1 cellular context compared by ENCODE assay signal in the genomic region with DNA sequence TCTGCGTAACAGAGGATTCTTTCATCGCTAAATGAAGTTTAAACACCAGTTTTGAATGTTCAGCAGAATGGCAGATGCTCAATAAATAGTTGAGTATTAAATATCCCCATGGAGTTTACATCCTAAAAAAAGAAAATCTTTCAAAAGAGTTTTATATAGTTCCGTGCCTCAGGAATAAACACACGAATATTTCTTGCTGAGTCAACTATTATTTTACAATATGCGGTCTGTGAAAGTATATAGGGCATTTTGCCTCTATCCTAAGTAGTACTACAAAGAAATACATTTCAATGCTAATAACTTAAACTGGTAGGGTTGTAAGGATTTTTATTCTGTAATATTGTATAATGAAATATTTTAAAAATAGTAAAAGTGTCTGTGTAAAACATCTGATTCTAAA.
A peak's percentile ranks its signal among the peaks of the same experiment; 100 is the strongest.
TF ChIP-seq lines count a peak whose summit lies in the region.

No MANE protein-coding gene starts in this region.

TF ChIP-seq in K562, 482 proteins besides CTCF, POLR2A, EP300 and RAD21 (continued from another document and continues in another):
- TF ChIP-seq, protein P1, sequence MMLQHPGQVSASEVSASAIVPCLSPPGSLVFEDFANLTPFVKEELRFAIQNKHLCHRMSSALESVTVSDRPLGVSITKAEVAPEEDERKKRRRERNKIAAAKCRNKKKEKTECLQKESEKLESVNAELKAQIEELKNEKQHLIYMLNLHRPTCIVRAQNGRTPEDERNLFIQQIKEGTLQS (IDR thresholded peaks at IDR 0.05): no peak
- TF ChIP-seq, protein P1 (CRISPR knock-in tag; conservative IDR thresholded peaks at IDR 0.05): no peak
- TF ChIP-seq KAT7 (CRISPR knock-in tag; IDR thresholded peaks at IDR 0.05; ENCODE audit: borderline replicate concordance) (no peak), ZNF444 (CRISPR knock-in tag; IDR thresholded peaks at IDR 0.05) (no peak), RBM14 (IDR thresholded peaks at IDR 0.05; ENCODE audit: borderline replicate concordance, insufficient read depth, low read depth, low read length) (no peak), CHD4 (IDR thresholded peaks at IDR 0.05; ENCODE audit: insufficient read depth, insufficient replicate concordance, low read depth, low read length, poor library complexity, severe bottlenecking) (no peak), POLR2G (IDR thresholded peaks at IDR 0.05; ENCODE audit: low read depth, low read length) (0 out of 2 replicates have a peak, but pooled peaks have one; percentile 20), DMBX1 (CRISPR knock-in tag; IDR thresholded peaks at IDR 0.05; ENCODE audit: borderline replicate concordance) (no peak), IRF1 (CRISPR knock-in tag; IDR thresholded peaks at IDR 0.05; ENCODE audit: borderline replicate concordance) (no peak), ZSCAN29 (IDR thresholded peaks at IDR 0.05) (no peak), PBX2 (CRISPR knock-in tag; IDR thresholded peaks at IDR 0.05; ENCODE audit: low read depth) (no peak), PBX2 (tag; conservative IDR thresholded peaks at IDR 0.05; ENCODE audit: low read depth) (no peak), ZSCAN32 (CRISPR knock-in tag; IDR thresholded peaks at IDR 0.05) (no peak), MYC (IDR thresholded peaks at IDR 0.05; ENCODE audit: low read depth, low read length) (no peak), MYC (CRISPR knock-in tag; IDR thresholded peaks at IDR 0.05; ENCODE audit: borderline replicate concordance, low read depth) (no peak), ZNF785 (CRISPR knock-in tag; IDR thresholded peaks at IDR 0.05) (no peak), MLLT1 (IDR thresholded peaks at IDR 0.05) (no peak), ZNF445 (CRISPR knock-in tag; IDR thresholded peaks at IDR 0.05; ENCODE audit: low read depth) (no peak), ZNF780A (CRISPR knock-in tag; IDR thresholded peaks at IDR 0.05) (no peak), EZH2 (IDR thresholded peaks at IDR 0.05; ENCODE audit: borderline replicate concordance, low read depth, low read length) (no peak), HEY1 (CRISPR knock-in tag; IDR thresholded peaks at IDR 0.05; ENCODE audit: borderline replicate concordance) (no peak), EWSR1 (IDR thresholded peaks at IDR 0.05; ENCODE audit: borderline replicate concordance, low read depth, partially characterized antibody) (no peak), ZNF174 (CRISPR knock-in tag; IDR thresholded peaks at IDR 0.05) (no peak), MAFK (IDR thresholded peaks at IDR 0.05; ENCODE audit: low read length) (peak; percentile 92), PATZ1 (CRISPR knock-in tag; IDR thresholded peaks at IDR 0.05; ENCODE audit: borderline replicate concordance) (no peak), HDAC1 (IDR thresholded peaks at IDR 0.05) (no peak), DPF2 (IDR thresholded peaks at IDR 0.05) (no peak), TCF7L2 (IDR thresholded peaks at IDR 0.05; ENCODE audit: low read depth, low read length) (no peak), CHD2 (IDR thresholded peaks at IDR 0.05; ENCODE audit: low read depth, low read length) (no peak), RNF219 (CRISPR knock-in tag; IDR thresholded peaks at IDR 0.05) (no peak), ZBED1 (IDR thresholded peaks at IDR 0.05) (no peak)
- TF ChIP-seq, protein P2, sequence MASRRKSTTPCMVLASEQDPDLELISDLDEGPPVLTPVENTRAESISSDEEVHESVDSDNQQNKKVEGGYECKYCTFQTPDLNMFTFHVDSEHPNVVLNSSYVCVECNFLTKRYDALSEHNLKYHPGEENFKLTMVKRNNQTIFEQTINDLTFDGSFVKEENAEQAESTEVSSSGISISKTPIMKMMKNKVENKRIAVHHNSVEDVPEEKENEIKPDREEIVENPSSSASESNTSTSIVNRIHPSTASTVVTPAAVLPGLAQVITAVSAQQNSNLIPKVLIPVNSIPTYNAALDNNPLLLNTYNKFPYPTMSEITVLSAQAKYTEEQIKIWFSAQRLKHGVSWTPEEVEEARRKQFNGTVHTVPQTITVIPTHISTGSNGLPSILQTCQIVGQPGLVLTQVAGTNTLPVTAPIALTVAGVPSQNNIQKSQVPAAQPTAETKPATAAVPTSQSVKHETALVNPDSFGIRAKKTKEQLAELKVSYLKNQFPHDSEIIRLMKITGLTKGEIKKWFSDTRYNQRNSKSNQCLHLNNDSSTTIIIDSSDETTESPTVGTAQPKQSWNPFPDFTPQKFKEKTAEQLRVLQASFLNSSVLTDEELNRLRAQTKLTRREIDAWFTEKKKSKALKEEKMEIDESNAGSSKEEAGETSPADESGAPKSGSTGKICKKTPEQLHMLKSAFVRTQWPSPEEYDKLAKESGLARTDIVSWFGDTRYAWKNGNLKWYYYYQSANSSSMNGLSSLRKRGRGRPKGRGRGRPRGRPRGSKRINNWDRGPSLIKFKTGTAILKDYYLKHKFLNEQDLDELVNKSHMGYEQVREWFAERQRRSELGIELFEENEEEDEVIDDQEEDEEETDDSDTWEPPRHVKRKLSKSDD (conservative IDR thresholded peaks at IDR 0.05; ENCODE audit: low read length): no peak
- TF ChIP-seq, protein P3, sequence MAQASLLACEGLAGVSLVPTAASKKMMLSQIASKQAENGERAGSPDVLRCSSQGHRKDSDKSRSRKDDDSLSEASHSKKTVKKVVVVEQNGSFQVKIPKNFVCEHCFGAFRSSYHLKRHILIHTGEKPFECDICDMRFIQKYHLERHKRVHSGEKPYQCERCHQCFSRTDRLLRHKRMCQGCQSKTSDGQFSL (CRISPR knock-in tag; IDR thresholded peaks at IDR 0.05): no peak
- TF ChIP-seq, protein P3 (tag; IDR thresholded peaks at IDR 0.05): no peak
- TF ChIP-seq, protein P4, sequence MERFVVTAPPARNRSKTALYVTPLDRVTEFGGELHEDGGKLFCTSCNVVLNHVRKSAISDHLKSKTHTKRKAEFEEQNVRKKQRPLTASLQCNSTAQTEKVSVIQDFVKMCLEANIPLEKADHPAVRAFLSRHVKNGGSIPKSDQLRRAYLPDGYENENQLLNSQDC (CRISPR knock-in tag; IDR thresholded peaks at IDR 0.05): no peak
